23 cellular contexts compared by ENCODE assay signal in genomic region chr10:131855396-131855762, GRCh38.
"Had no signal": no experiment of that assay in that cellular context is flagged by ENCODE, and none has a peak within 500 bp of the region (broad histone marks: within the 10 kb centered on the region; RNA-seq: fewer than 3 reads in every experiment).

No MANE protein-coding gene starts in this region.

- DNase-seq: activated CD4-positive, alpha-beta memory T cell treated with anti-CD3 and anti-CD28 coated beads, Interleukin-2, amount 10 ng/mL, durations not matched to agents 7 days and 5 days; activated CD4-positive, alpha-beta T cell treated with anti-CD3 and anti-CD28 coated beads, Interleukin-2, amount 10 ng/mL, durations not matched to agents 24 days and 14 days; activated effector memory CD4-positive, alpha-beta T cell treated with Interleukin-2 at 50 U/mL for 16 hours; activated naive CD4-positive, alpha-beta T cell treated with anti-CD3 and anti-CD28 coated beads for 36 hours; activated naive CD8-positive, alpha-beta T cell treated with anti-CD3 and anti-CD28 coated beads, Interleukin-2, amount 50 U/mL, for 24 hours; activated T-cell treated with anti-CD3 and anti-CD28 coated beads, Interleukin-2, amount 50 U/mL, for 72 hours; effector memory CD8-positive, alpha-beta T cell; esophagus squamous epithelium; gastrocnemius medialis; hypothalamus; left cardiac atrium; naive thymus-derived CD4-positive, alpha-beta T cell; retina; stimulated activated CD4-positive, alpha-beta T cell treated with anti-CD3 and anti-CD28 coated beads, Interleukin-1b, Interleukin-23, amount 100 ng/mL, for 48 hours; substantia nigra; transverse colon had no signal

- H3K4me1 Mint-ChIP-seq: activated CD4-positive, alpha-beta memory T cell treated with anti-CD3 and anti-CD28 coated beads, Interleukin-2, amount 10 ng/mL, durations not matched to agents 7 days and 5 days; activated CD4-positive, alpha-beta T cell treated with anti-CD3 and anti-CD28 coated beads, Interleukin-2, amount 10 ng/mL, durations not matched to agents 24 days and 14 days; activated naive CD8-positive, alpha-beta T cell treated with anti-CD3 and anti-CD28 coated beads, Interleukin-2, amount 50 U/mL, for 24 hours; naive thymus-derived CD4-positive, alpha-beta T cell had no signal

- H3K4me1 ChIP-seq: esophagus squamous epithelium, gastrocnemius medialis, transverse colon had no signal

- H3K27ac ChIP-seq: cardiac muscle cell, esophagus squamous epithelium, gastrocnemius medialis, transverse colon had no signal

- H3K27ac Mint-ChIP-seq: activated CD4-positive, alpha-beta memory T cell treated with anti-CD3 and anti-CD28 coated beads, Interleukin-2, amount 10 ng/mL, durations not matched to agents 7 days and 5 days; activated CD4-positive, alpha-beta T cell treated with anti-CD3 and anti-CD28 coated beads, Interleukin-2, amount 10 ng/mL, durations not matched to agents 24 days and 14 days; activated naive CD4-positive, alpha-beta T cell treated with anti-CD3 and anti-CD28 coated beads for 36 hours; activated naive CD8-positive, alpha-beta T cell treated with anti-CD3 and anti-CD28 coated beads, Interleukin-2, amount 50 U/mL, for 24 hours; activated T-cell treated with anti-CD3 and anti-CD28 coated beads, Interleukin-2, amount 50 U/mL, for 72 hours; dendritic cell treated with granulocyte-macrophage colony-stimulating factor and Interleukin-4, amounts not matched to agents 40 ng/mL and 50 ng/mL, for 4 days; effector memory CD8-positive, alpha-beta T cell; progenitor cell of endocrine pancreas; stimulated activated naive CD8-positive, alpha-beta T cell treated with anti-CD3 and anti-CD28 coated beads, Interleukin-15, Interleukin-2, amounts not matched to agents 100 ng/mL and 50 ng/mL, for 24 hours had no signal

- H3K36me3 ChIP-seq: cardiac muscle cell, esophagus squamous epithelium, gastrocnemius medialis, transverse colon had no signal

- ATAC-seq: activated naive CD8-positive, alpha-beta T cell treated with anti-CD3 and anti-CD28 coated beads, Interleukin-2, amount 50 U/mL, for 24 hours; activated T-cell treated with anti-CD3 and anti-CD28 coated beads, Interleukin-2, amount 50 U/mL, for 72 hours; effector memory CD8-positive, alpha-beta T cell; gastrocnemius medialis; left cardiac atrium; naive thymus-derived CD4-positive, alpha-beta T cell; SK-N-SH treated with all-trans-retinoic acid at 6 μM for 48 hours had no signal

- H3K36me3 Mint-ChIP-seq: naive thymus-derived CD4-positive, alpha-beta T cell had no signal

- H3K9me3 Mint-ChIP-seq: activated CD4-positive, alpha-beta memory T cell treated with anti-CD3 and anti-CD28 coated beads, Interleukin-2, amount 10 ng/mL, durations not matched to agents 7 days and 5 days had no signal

- H3K4me3 Mint-ChIP-seq: activated CD4-positive, alpha-beta memory T cell treated with anti-CD3 and anti-CD28 coated beads, Interleukin-2, amount 10 ng/mL, durations not matched to agents 7 days and 5 days; activated CD4-positive, alpha-beta T cell treated with anti-CD3 and anti-CD28 coated beads, Interleukin-2, amount 10 ng/mL, durations not matched to agents 24 days and 14 days; activated naive CD4-positive, alpha-beta T cell treated with anti-CD3 and anti-CD28 coated beads for 36 hours; activated naive CD8-positive, alpha-beta T cell treated with anti-CD3 and anti-CD28 coated beads, Interleukin-2, amount 50 U/mL, for 24 hours; activated T-cell treated with anti-CD3 and anti-CD28 coated beads, Interleukin-2, amount 50 U/mL, for 72 hours; dendritic cell treated with granulocyte-macrophage colony-stimulating factor and Interleukin-4, amounts not matched to agents 40 ng/mL and 50 ng/mL, for 4 days; effector memory CD8-positive, alpha-beta T cell; naive thymus-derived CD4-positive, alpha-beta T cell; neural crest cell; stimulated activated naive CD8-positive, alpha-beta T cell treated with anti-CD3 and anti-CD28 coated beads, Interleukin-15, Interleukin-2, amounts not matched to agents 100 ng/mL and 50 ng/mL, for 24 hours had no signal

- H3K27me3 Mint-ChIP-seq: activated CD4-positive, alpha-beta T cell treated with anti-CD3 and anti-CD28 coated beads, Interleukin-2, amount 10 ng/mL, durations not matched to agents 24 days and 14 days; activated naive CD8-positive, alpha-beta T cell treated with anti-CD3 and anti-CD28 coated beads, Interleukin-2, amount 50 U/mL, for 24 hours; dendritic cell treated with granulocyte-macrophage colony-stimulating factor and Interleukin-4, amounts not matched to agents 40 ng/mL and 50 ng/mL, for 4 days had no signal

- H3K4me3 ChIP-seq: cardiac muscle cell, esophagus squamous epithelium, gastrocnemius medialis, lung, transverse colon had no signal

- H3K9me3 ChIP-seq: esophagus squamous epithelium, gastrocnemius medialis, transverse colon had no signal
